In the genomic region with DNA sequence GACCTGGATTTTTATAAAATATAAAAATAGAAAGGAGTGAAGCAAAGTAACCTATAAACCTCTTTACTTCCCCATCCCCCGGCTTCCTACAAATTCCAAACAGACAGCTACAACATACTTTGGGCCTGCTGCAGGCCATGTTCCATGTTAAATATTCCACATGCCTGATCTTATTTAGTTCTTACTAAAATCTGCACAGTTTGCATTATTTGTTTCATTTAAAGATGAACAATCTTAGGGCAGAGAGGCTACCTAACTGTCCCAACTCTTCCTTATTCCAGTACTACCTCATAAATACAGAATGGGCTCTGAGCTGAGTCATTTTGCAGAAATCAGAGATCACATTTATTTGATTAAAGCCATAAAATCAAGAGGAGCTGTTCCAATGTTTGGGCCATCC, we compare ENCODE assay signal across 26 cellular contexts.
A peak's percentile ranks its signal among the peaks of the same experiment; 100 is the strongest.
DNase-seq lines count a peak whose midpoint lies in the region; ATAC-seq, FAIRE-seq and TF ChIP-seq lines count a peak whose summit lies in the region.
"Had no signal": no experiment of that assay in that cellular context is flagged by ENCODE, and none has a peak within 500 bp of the region (broad histone marks: within the 10 kb centered on the region; RNA-seq: fewer than 3 reads in every experiment).

No MANE protein-coding gene starts in this region.

- no peaks in the 10 kb centered on the region for H3K79me2 ChIP-seq in OCI-LY3 (ENCODE audit: low read length)

- H3K27me3 ChIP-seq in cardiac muscle cell (no peaks in the 10 kb centered on the region), right cardiac atrium (ENCODE audit: control insufficient read depth, insufficient read depth) (no peaks in the 10 kb centered on the region), OCI-LY3 (ENCODE audit: low read depth, low read length) (no peaks in the 10 kb centered on the region)
- H3K27me3 ChIP-seq: BE2C, BLaER1 had no signal

- H3K9me3 ChIP-seq in cardiac muscle cell (ENCODE audit: low read depth), result no peaks in the 10 kb centered on the region
- no peaks in the 10 kb centered on the region for H3K9me3 ChIP-seq in right cardiac atrium (ENCODE audit: control insufficient read depth, low read length)
- H3K9me3 ChIP-seq in A549, result no peaks in the 10 kb centered on the region
- H3K9me3 ChIP-seq in OCI-LY3 (ENCODE audit: insufficient read depth, low read length), result peaks cover 16% of the 10 kb centered on the region
- H3K9me3 ChIP-seq: BE2C had no signal

- WGBS in right cardiac atrium, result 89% methylated on average over 1 of the region's 1 CpG
- WGBS in A549 (ENCODE audit: missing lambda C conversion rate), result 26% methylated on average over 1 of the region's 1 CpG

- CTCF ChIA-PET in A549 (lab: Yijun Ruan, JAX), result no interaction called here
- CTCF ChIA-PET in MCF 10A (lab: Yijun Ruan, JAX), result no interaction called here

- H3K9ac ChIP-seq in OCI-LY3 (ENCODE audit: low read length), result no peak overlapping the region
- H3K9ac ChIP-seq: BLaER1 had no signal

- no peak overlapping the region for H3K4me3 Mint-ChIP-seq in MCF 10A (ENCODE audit: unreplicated experiment)
- H3K4me3 Mint-ChIP-seq: CD14-positive monocyte; CD4-positive, alpha-beta memory T cell; CD4-positive, CD25-positive, alpha-beta regulatory T cell; CD8-positive, alpha-beta memory T cell had no signal

- no peak overlapping the region for H3K4me3 ChIP-seq in cardiac muscle cell
- no peak overlapping the region for H3K4me3 ChIP-seq in right cardiac atrium (ENCODE audit: low read length)
- no peak overlapping the region for H3K4me3 ChIP-seq in A549
- H3K4me3 ChIP-seq in OCI-LY3 (ENCODE audit: low read length), result no peak overlapping the region
- H3K4me3 ChIP-seq: BLaER1, GM12878 had no signal

- FAIRE-seq in A549 (lab: Jason Lieb, UNC), result no peak
- FAIRE-seq: GM12878, GM12892, GM18507 had no signal

- peaks cover 10% of the 10 kb centered on the region for H3K4me1 ChIP-seq in cardiac muscle cell (ENCODE audit: low read depth)
- no peaks in the 10 kb centered on the region for H3K4me1 ChIP-seq in right cardiac atrium (ENCODE audit: control insufficient read depth, insufficient read depth, low read length)
- H3K4me1 ChIP-seq in A549, result no peaks in the 10 kb centered on the region
- H3K4me1 ChIP-seq in OCI-LY3 (ENCODE audit: low read length), result no peaks in the 10 kb centered on the region
- H3K4me1 ChIP-seq: BE2C, BLaER1 had no signal

- TF ChIP-seq RAD21 in A549 (conservative IDR thresholded peaks at IDR 0.05 in 1 of 2, IDR thresholded peaks at IDR 0.05 in 1 of 2), result no peak

- intact Hi-C loops in right cardiac atrium (cut with DNase I), result no loop called here
- intact Hi-C loops in MCF 10A (cut with micrococcal nuclease), result no loop called here
- intact Hi-C loops in head of caudate nucleus (cut with DNase I), result no loop called here

- peaks cover 21% of the 10 kb centered on the region for H3K9me3 Mint-ChIP-seq in MCF 10A (ENCODE audit: unreplicated experiment)

- no peak overlapping the region for H3K4me2 ChIP-seq in A549
- peak overlapping the region; percentile 38; the same call in 1 of the 2 replicates for H3K4me2 ChIP-seq in OCI-LY3 (ENCODE audit: low read length)
- H3K4me2 ChIP-seq: BLaER1 had no signal

- no peaks in the 10 kb centered on the region for H3K4me1 Mint-ChIP-seq in MCF 10A (ENCODE audit: insufficient read depth, unreplicated experiment)
- H3K4me1 Mint-ChIP-seq: CD14-positive monocyte; CD4-positive, alpha-beta memory T cell; CD4-positive, CD25-positive, alpha-beta regulatory T cell; CD8-positive, alpha-beta memory T cell had no signal

- no TSS peak for BruUV-seq in MCF 10A (replicated peaks; lab: Mats Ljungman, UMichigan)

- peak overlapping the region; percentile 83 for H3K27ac ChIP-seq in cardiac muscle cell
- H3K27ac ChIP-seq in right cardiac atrium (ENCODE audit: low read length), result no peak overlapping the region
- no peak overlapping the region for H3K27ac ChIP-seq in A549
- H3K27ac ChIP-seq in OCI-LY3 (ENCODE audit: low read length), result no peak overlapping the region
- H3K27ac ChIP-seq: 22Rv1, BLaER1 had no signal

- H3K36me3 Mint-ChIP-seq in MCF 10A (ENCODE audit: insufficient read depth, unreplicated experiment), result no peaks in the 10 kb centered on the region
- H3K36me3 Mint-ChIP-seq: CD14-positive monocyte; CD4-positive, alpha-beta memory T cell; CD4-positive, CD25-positive, alpha-beta regulatory T cell; CD8-positive, alpha-beta memory T cell had no signal

- POLR2A ChIA-PET in A549 (lab: Yijun Ruan, JAX), result no interaction called here
- POLR2A ChIA-PET in MCF 10A (lab: Yijun Ruan, JAX), result no interaction called here

- no peak for TF ChIP-seq POLR2A in A549 (IDR thresholded peaks at IDR 0.05; ENCODE audit: low read length)

- H3K27me3 Mint-ChIP-seq in MCF 10A (ENCODE audit: insufficient read depth, unreplicated experiment), result no peaks in the 10 kb centered on the region
- H3K27me3 Mint-ChIP-seq: CD4-positive, CD25-positive, alpha-beta regulatory T cell; CD8-positive, alpha-beta memory T cell had no signal

- H3K36me3 ChIP-seq in cardiac muscle cell, result no peaks in the 10 kb centered on the region
- peaks cover 5% of the 10 kb centered on the region for H3K36me3 ChIP-seq in OCI-LY3 (replicated peaks; ENCODE audit: low read depth, low read length)
- H3K36me3 ChIP-seq: BE2C, BLaER1 had no signal

- ATAC-seq in right cardiac atrium (no peak), A549 (no peak)
- ATAC-seq: GM12878 had no signal

- TF ChIP-seq CTCF in cardiac muscle cell (IDR thresholded peaks at IDR 0.05; ENCODE audit: low read depth, low read length) (no peak), A549 (IDR thresholded peaks at IDR 0.05) (no peak), OCI-LY3 (IDR thresholded peaks at IDR 0.05; ENCODE audit: low read depth, low read length) (no peak), MCF 10A (IDR thresholded peaks at IDR 0.05; ENCODE audit: unreplicated experiment) (no peak)

- peak in 1 of 2 donors; percentile 41 for DNase-seq in cardiac muscle cell (ENCODE audit: low read depth in 1 of 2, low spot score in 1 of 2)
- no peak for DNase-seq in right cardiac atrium
- DNase-seq in A549 (ENCODE audit: low read depth in 1 of 2, low spot score in 1 of 2), result no peak
- DNase-seq in MCF 10A (ENCODE audit: unreplicated experiment), result no peak
- DNase-seq in head of caudate nucleus, result no peak
- DNase-seq: ACHN; BE2C; C1 segment of cervical spinal cord; CD4-positive, alpha-beta memory T cell; CD4-positive, CD25-positive, alpha-beta regulatory T cell; CD8-positive, alpha-beta memory T cell; COR-L47; DMS 273 treated with DMSO at 0.1 percent for 48 hours; DMS153; DMS53; DMS79; DND-41; EL; GDM1 had no signal

- peak overlapping the region; percentile 51; the same call in 1 of the 2 replicates for H2AFZ ChIP-seq in OCI-LY3 (ENCODE audit: low read depth, low read length)

- TF ChIP-seq EP300 in A549 (IDR thresholded peaks at IDR 0.05), result no peak

- H3K27ac Mint-ChIP-seq in MCF 10A (ENCODE audit: low read depth, unreplicated experiment), result no peak overlapping the region
- H3K27ac Mint-ChIP-seq: CD14-positive monocyte; CD4-positive, alpha-beta memory T cell; CD4-positive, CD25-positive, alpha-beta regulatory T cell; CD8-positive, alpha-beta memory T cell had no signal

- H4K20me1 ChIP-seq in OCI-LY3 (ENCODE audit: insufficient read depth, low read length), result no peaks in the 10 kb centered on the region
- H4K20me1 ChIP-seq: BLaER1 had no signal

TF ChIP-seq in A549, 52 proteins besides CTCF, POLR2A, EP300 and RAD21:
- TF ChIP-seq, protein P1, sequence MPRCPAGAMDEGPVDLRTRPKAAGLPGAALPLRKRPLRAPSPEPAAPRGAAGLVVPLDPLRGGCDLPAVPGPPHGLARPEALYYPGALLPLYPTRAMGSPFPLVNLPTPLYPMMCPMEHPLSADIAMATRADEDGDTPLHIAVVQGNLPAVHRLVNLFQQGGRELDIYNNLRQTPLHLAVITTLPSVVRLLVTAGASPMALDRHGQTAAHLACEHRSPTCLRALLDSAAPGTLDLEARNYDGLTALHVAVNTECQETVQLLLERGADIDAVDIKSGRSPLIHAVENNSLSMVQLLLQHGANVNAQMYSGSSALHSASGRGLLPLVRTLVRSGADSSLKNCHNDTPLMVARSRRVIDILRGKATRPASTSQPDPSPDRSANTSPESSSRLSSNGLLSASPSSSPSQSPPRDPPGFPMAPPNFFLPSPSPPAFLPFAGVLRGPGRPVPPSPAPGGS (IDR thresholded peaks at IDR 0.05), result no peak
- peak; percentile 57 for TF ChIP-seq MAFK (IDR thresholded peaks at IDR 0.05; ENCODE audit: partially characterized antibody)
